Comparison of ENCODE assay signal across 1 cellular context in the genomic region with DNA sequence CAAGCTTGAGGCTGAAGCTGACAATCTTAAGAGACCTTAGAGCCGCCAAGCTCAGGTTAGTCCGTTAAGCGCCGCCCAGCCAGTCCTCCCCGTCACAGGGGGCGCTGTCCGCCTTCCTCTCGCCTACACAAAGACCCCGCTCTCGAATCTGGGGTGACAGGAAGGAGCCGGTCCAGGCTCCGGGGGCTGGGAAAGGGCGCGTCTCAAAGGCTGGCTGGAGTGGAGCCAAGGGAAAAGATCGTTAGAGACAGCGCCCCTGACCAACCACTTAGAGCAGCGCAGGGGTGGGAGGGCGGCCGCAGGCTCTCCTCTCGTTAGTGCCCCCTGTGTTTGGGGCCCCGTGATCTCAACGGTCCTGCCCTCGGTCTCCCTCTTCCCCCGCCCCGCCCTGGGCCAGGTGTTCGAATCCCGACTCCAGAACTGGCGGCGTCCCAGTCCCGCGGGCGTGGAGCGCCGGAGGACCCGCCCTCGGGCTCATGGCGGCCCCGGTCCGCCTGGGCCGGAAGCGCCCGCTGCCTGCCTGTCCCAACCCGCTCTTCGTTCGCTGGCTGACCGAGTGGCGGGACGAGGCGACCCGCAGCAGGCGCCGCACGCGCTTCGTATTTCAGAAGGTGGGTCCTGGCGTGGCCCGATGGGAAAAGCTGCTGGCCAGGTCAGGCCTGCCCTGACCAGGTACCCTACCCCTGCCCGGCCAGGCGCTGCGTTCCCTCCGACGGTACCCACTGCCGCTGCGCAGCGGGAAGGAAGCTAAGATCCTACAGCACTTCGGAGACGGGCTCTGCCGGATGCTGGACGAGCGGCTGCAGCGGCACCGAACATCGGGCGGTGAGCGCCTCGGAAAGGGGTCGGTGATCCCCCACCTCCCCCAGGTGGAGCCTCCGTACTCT.
A peak's percentile ranks its signal among the peaks of the same experiment; 100 is the strongest.
TF ChIP-seq lines count a peak whose summit lies in the region.

A gene with protein sequence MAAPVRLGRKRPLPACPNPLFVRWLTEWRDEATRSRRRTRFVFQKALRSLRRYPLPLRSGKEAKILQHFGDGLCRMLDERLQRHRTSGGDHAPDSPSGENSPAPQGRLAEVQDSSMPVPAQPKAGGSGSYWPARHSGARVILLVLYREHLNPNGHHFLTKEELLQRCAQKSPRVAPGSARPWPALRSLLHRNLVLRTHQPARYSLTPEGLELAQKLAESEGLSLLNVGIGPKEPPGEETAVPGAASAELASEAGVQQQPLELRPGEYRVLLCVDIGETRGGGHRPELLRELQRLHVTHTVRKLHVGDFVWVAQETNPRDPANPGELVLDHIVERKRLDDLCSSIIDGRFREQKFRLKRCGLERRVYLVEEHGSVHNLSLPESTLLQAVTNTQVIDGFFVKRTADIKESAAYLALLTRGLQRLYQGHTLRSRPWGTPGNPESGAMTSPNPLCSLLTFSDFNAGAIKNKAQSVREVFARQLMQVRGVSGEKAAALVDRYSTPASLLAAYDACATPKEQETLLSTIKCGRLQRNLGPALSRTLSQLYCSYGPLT (plus strand): TSS at position 156 of the 887 bp plus-strand sequence. CDS start 321 bp downstream, at position 477.

TF ChIP-seq in HepG2, 621 proteins besides CTCF, POLR2A, EP300 and RAD21 (continued from another document and continues in another):
- TF ChIP-seq, protein P1, sequence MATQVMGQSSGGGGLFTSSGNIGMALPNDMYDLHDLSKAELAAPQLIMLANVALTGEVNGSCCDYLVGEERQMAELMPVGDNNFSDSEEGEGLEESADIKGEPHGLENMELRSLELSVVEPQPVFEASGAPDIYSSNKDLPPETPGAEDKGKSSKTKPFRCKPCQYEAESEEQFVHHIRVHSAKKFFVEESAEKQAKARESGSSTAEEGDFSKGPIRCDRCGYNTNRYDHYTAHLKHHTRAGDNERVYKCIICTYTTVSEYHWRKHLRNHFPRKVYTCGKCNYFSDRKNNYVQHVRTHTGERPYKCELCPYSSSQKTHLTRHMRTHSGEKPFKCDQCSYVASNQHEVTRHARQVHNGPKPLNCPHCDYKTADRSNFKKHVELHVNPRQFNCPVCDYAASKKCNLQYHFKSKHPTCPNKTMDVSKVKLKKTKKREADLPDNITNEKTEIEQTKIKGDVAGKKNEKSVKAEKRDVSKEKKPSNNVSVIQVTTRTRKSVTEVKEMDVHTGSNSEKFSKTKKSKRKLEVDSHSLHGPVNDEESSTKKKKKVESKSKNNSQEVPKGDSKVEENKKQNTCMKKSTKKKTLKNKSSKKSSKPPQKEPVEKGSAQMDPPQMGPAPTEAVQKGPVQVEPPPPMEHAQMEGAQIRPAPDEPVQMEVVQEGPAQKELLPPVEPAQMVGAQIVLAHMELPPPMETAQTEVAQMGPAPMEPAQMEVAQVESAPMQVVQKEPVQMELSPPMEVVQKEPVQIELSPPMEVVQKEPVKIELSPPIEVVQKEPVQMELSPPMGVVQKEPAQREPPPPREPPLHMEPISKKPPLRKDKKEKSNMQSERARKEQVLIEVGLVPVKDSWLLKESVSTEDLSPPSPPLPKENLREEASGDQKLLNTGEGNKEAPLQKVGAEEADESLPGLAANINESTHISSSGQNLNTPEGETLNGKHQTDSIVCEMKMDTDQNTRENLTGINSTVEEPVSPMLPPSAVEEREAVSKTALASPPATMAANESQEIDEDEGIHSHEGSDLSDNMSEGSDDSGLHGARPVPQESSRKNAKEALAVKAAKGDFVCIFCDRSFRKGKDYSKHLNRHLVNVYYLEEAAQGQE (IDR thresholded peaks at IDR 0.05; ENCODE audit: borderline replicate concordance in 1 of 2, low read depth in 1 of 2, low read length in 2 of 2): no peak
- TF ChIP-seq ZMYM4 (CRISPR knock-in tag; IDR thresholded peaks at IDR 0.05) (peak; percentile 96), KDM6A (CRISPR knock-in tag; IDR thresholded peaks at IDR 0.05; ENCODE audit: low read depth) (no peak), ZNF720 (CRISPR knock-in tag; IDR thresholded peaks at IDR 0.05) (no peak), ETV6 (CRISPR knock-in tag; conservative IDR thresholded peaks at IDR 0.05) (no peak; the same call in 1 of the 2 replicates), HOXA7 (CRISPR knock-in tag; IDR thresholded peaks at IDR 0.05) (0 out of 2 replicates have a peak, but pooled peaks have one; percentile 63), ZNF382 (CRISPR knock-in tag; IDR thresholded peaks at IDR 0.05; ENCODE audit: borderline replicate concordance) (no peak), MLLT10 (CRISPR knock-in tag; IDR thresholded peaks at IDR 0.05) (no peak), ZBTB42 (CRISPR knock-in tag; IDR thresholded peaks at IDR 0.05) (peak; percentile 90; the same call in 1 of the 2 replicates), ZNF121 (CRISPR knock-in tag; IDR thresholded peaks at IDR 0.05) (peak; percentile 11; the same call in 1 of the 2 replicates), ZFP36 (IDR thresholded peaks at IDR 0.05; ENCODE audit: borderline replicate concordance, low read depth, low read length, partially characterized antibody) (no peak), TRIM24 (CRISPR knock-in tag; IDR thresholded peaks at IDR 0.05) (no peak), ZNF138 (CRISPR knock-in tag; IDR thresholded peaks at IDR 0.05; ENCODE audit: low read depth) (0 out of 2 replicates have a peak, but pooled peaks have one; percentile 56), NFE2 (CRISPR knock-in tag; IDR thresholded peaks at IDR 0.05) (no peak), MED8 (CRISPR knock-in tag; IDR thresholded peaks at IDR 0.05; ENCODE audit: insufficient replicate concordance) (peak; percentile 77), ZNF20 (CRISPR knock-in tag; IDR thresholded peaks at IDR 0.05) (no peak; the same call in 1 of the 2 replicates), KDM3A (CRISPR knock-in tag; IDR thresholded peaks at IDR 0.05; ENCODE audit: low read depth) (peak; percentile 74), CBFB (CRISPR knock-in tag; IDR thresholded peaks at IDR 0.05) (no peak), KMT2B (CRISPR knock-in tag; IDR thresholded peaks at IDR 0.05) (peak; percentile 57; the same call in 1 of the 2 replicates), PPARG (CRISPR knock-in tag; conservative IDR thresholded peaks at IDR 0.05) (peak; percentile 54), ZNF224 (CRISPR knock-in tag; IDR thresholded peaks at IDR 0.05) (0 out of 2 replicates have a peak, but pooled peaks have one; percentile 33), SNAPC2 (CRISPR knock-in tag; IDR thresholded peaks at IDR 0.05) (no peak), ZNF788 (CRISPR knock-in tag; IDR thresholded peaks at IDR 0.05; ENCODE audit: borderline replicate concordance) (peak; percentile 78; the same call in 1 of the 2 replicates), ZNF232 (CRISPR knock-in tag; IDR thresholded peaks at IDR 0.05; ENCODE audit: borderline replicate concordance) (peak; percentile 0; the same call in 1 of the 2 replicates), CREM (IDR thresholded peaks at IDR 0.05) (peak; percentile 79), CREM (CRISPR knock-in tag; IDR thresholded peaks at IDR 0.05) (no peak)
- TF ChIP-seq, protein P2, sequence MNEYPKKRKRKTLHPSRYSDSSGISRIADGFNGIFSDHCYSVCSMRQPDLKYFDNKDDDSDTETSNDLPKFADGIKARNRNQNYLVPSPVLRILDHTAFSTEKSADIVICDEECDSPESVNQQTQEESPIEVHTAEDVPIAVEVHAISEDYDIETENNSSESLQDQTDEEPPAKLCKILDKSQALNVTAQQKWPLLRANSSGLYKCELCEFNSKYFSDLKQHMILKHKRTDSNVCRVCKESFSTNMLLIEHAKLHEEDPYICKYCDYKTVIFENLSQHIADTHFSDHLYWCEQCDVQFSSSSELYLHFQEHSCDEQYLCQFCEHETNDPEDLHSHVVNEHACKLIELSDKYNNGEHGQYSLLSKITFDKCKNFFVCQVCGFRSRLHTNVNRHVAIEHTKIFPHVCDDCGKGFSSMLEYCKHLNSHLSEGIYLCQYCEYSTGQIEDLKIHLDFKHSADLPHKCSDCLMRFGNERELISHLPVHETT (CRISPR knock-in tag; conservative IDR thresholded peaks at IDR 0.05): peak; percentile 80
- TF ChIP-seq, protein P3, sequence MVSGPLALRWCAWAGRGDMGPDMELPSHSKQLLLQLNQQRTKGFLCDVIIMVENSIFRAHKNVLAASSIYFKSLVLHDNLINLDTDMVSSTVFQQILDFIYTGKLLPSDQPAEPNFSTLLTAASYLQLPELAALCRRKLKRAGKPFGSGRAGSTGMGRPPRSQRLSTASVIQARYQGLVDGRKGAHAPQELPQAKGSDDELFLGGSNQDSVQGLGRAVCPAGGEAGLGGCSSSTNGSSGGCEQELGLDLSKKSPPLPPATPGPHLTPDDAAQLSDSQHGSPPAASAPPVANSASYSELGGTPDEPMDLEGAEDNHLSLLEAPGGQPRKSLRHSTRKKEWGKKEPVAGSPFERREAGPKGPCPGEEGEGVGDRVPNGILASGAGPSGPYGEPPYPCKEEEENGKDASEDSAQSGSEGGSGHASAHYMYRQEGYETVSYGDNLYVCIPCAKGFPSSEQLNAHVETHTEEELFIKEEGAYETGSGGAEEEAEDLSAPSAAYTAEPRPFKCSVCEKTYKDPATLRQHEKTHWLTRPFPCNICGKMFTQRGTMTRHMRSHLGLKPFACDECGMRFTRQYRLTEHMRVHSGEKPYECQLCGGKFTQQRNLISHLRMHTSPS (CRISPR knock-in tag; IDR thresholded peaks at IDR 0.05; ENCODE audit: low read depth): no peak
- TF ChIP-seq, protein P4, sequence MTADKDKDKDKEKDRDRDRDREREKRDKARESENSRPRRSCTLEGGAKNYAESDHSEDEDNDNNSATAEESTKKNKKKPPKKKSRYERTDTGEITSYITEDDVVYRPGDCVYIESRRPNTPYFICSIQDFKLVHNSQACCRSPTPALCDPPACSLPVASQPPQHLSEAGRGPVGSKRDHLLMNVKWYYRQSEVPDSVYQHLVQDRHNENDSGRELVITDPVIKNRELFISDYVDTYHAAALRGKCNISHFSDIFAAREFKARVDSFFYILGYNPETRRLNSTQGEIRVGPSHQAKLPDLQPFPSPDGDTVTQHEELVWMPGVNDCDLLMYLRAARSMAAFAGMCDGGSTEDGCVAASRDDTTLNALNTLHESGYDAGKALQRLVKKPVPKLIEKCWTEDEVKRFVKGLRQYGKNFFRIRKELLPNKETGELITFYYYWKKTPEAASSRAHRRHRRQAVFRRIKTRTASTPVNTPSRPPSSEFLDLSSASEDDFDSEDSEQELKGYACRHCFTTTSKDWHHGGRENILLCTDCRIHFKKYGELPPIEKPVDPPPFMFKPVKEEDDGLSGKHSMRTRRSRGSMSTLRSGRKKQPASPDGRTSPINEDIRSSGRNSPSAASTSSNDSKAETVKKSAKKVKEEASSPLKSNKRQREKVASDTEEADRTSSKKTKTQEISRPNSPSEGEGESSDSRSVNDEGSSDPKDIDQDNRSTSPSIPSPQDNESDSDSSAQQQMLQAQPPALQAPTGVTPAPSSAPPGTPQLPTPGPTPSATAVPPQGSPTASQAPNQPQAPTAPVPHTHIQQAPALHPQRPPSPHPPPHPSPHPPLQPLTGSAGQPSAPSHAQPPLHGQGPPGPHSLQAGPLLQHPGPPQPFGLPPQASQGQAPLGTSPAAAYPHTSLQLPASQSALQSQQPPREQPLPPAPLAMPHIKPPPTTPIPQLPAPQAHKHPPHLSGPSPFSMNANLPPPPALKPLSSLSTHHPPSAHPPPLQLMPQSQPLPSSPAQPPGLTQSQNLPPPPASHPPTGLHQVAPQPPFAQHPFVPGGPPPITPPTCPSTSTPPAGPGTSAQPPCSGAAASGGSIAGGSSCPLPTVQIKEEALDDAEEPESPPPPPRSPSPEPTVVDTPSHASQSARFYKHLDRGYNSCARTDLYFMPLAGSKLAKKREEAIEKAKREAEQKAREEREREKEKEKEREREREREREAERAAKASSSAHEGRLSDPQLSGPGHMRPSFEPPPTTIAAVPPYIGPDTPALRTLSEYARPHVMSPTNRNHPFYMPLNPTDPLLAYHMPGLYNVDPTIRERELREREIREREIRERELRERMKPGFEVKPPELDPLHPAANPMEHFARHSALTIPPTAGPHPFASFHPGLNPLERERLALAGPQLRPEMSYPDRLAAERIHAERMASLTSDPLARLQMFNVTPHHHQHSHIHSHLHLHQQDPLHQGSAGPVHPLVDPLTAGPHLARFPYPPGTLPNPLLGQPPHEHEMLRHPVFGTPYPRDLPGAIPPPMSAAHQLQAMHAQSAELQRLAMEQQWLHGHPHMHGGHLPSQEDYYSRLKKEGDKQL (CRISPR knock-in tag; IDR thresholded peaks at IDR 0.05; ENCODE audit: low read depth): no peak; the same call in 1 of the 2 replicates
- TF ChIP-seq, protein P5, sequence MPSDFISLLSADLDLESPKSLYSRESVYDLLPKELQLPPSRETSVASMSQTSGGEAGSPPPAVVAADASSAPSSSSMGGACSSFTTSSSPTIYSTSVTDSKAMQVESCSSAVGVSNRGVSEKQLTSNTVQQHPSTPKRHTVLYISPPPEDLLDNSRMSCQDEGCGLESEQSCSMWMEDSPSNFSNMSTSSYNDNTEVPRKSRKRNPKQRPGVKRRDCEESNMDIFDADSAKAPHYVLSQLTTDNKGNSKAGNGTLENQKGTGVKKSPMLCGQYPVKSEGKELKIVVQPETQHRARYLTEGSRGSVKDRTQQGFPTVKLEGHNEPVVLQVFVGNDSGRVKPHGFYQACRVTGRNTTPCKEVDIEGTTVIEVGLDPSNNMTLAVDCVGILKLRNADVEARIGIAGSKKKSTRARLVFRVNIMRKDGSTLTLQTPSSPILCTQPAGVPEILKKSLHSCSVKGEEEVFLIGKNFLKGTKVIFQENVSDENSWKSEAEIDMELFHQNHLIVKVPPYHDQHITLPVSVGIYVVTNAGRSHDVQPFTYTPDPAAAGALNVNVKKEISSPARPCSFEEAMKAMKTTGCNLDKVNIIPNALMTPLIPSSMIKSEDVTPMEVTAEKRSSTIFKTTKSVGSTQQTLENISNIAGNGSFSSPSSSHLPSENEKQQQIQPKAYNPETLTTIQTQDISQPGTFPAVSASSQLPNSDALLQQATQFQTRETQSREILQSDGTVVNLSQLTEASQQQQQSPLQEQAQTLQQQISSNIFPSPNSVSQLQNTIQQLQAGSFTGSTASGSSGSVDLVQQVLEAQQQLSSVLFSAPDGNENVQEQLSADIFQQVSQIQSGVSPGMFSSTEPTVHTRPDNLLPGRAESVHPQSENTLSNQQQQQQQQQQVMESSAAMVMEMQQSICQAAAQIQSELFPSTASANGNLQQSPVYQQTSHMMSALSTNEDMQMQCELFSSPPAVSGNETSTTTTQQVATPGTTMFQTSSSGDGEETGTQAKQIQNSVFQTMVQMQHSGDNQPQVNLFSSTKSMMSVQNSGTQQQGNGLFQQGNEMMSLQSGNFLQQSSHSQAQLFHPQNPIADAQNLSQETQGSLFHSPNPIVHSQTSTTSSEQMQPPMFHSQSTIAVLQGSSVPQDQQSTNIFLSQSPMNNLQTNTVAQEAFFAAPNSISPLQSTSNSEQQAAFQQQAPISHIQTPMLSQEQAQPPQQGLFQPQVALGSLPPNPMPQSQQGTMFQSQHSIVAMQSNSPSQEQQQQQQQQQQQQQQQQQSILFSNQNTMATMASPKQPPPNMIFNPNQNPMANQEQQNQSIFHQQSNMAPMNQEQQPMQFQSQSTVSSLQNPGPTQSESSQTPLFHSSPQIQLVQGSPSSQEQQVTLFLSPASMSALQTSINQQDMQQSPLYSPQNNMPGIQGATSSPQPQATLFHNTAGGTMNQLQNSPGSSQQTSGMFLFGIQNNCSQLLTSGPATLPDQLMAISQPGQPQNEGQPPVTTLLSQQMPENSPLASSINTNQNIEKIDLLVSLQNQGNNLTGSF (CRISPR knock-in tag; IDR thresholded peaks at IDR 0.05): peak; percentile 36
- TF ChIP-seq, protein P6, sequence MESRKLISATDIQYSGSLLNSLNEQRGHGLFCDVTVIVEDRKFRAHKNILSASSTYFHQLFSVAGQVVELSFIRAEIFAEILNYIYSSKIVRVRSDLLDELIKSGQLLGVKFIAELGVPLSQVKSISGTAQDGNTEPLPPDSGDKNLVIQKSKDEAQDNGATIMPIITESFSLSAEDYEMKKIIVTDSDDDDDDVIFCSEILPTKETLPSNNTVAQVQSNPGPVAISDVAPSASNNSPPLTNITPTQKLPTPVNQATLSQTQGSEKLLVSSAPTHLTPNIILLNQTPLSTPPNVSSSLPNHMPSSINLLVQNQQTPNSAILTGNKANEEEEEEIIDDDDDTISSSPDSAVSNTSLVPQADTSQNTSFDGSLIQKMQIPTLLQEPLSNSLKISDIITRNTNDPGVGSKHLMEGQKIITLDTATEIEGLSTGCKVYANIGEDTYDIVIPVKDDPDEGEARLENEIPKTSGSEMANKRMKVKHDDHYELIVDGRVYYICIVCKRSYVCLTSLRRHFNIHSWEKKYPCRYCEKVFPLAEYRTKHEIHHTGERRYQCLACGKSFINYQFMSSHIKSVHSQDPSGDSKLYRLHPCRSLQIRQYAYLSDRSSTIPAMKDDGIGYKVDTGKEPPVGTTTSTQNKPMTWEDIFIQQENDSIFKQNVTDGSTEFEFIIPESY (CRISPR knock-in tag; IDR thresholded peaks at IDR 0.05): peak; percentile 66
